Comparison of ENCODE assay signal across 15 cellular contexts in the genomic region with DNA sequence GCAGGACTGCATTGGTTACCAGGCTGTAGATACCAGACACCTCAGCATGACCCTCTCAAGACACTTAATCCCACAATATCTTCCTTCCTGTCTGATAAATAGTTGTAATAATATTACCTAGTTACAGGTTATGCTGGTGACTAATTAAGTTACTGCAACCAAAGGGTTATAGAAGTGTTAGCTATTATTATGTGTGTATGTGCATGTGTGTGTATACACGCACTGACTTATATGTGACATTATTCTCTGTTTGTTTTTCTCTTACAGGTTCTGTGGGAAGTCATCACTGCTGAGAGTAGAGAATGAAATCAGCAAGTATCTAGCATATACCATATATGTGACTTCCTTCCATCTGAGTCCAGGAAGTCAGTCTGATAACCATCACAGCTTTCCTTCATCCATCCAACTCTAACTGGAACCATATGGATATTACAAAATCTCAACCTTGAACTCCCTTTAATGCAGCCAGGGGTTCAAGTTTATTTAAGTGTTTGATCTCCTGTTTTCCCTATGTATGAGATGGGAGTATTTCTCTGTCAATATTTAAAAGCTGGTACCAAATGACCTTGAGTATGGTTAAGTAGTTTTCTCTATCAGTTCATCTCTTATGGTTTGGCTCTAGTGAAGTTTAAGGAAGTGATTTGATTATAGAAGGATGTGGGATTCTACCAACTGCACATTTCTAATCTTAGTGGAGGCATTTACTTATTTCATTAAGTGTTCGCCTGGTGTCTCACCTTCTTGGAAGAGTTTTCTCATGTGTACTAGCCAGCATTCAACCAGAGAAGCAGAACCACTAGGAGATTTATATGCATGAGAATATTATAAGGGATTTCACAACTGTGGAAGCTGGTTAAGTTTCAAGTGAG.
"Had no signal": no experiment of that assay in that cellular context is flagged by ENCODE, and none has a peak within 500 bp of the region (broad histone marks: within the 10 kb centered on the region; RNA-seq: fewer than 3 reads in every experiment).

No MANE protein-coding gene starts in this region.

- ATAC-seq: activated CD8-positive, alpha-beta memory T cell treated with anti-CD3 and anti-CD28 coated beads, Interleukin-2, amount 10 ng/mL, durations not matched to agents 7 days and 5 days had no signal

- H3K4me3 ChIP-seq: dorsolateral prefrontal cortex, lung, neural progenitor cell, right lobe of liver, smooth muscle cell, thyroid gland, uterus had no signal

- H3K9ac ChIP-seq: neural progenitor cell had no signal

- H2AFZ ChIP-seq: neural progenitor cell had no signal

- H3K27ac ChIP-seq: dorsolateral prefrontal cortex, neural progenitor cell, right lobe of liver, thyroid gland, uterus had no signal

- H3K4me1 ChIP-seq: neural progenitor cell, right lobe of liver, thyroid gland, uterus had no signal

- H3K4me2 ChIP-seq: neural progenitor cell, smooth muscle cell had no signal

- DNase-seq: activated CD4-positive, alpha-beta T cell treated with anti-CD3 and anti-CD28 coated beads, Interleukin-2, amount 50 U/mL, for 48 hours; activated CD4-positive, CD25-positive, alpha-beta regulatory T cell treated with anti-CD3 and anti-CD28 coated beads, Interleukin-2, amount 50 U/mL, for 72 hours; activated CD8-positive, alpha-beta memory T cell treated with anti-CD3 and anti-CD28 coated beads, Interleukin-2, amount 10 ng/mL, durations not matched to agents 7 days and 5 days; activated naive CD4-positive, alpha-beta T cell treated with anti-CD3 and anti-CD28 coated beads, Interleukin-2, amount 10 ng/mL, durations not matched to agents 7 days and 5 days; activated T-cell treated with anti-CD3 and anti-CD28 coated beads, Interleukin-2, amount 50 U/mL, for 1 hour; dorsolateral prefrontal cortex; endodermal cell; islet precursor cell; naive B cell; right lobe of liver; thyroid gland; uterus had no signal

- H3K36me3 ChIP-seq: neural progenitor cell, right lobe of liver, thyroid gland, uterus had no signal

- H3K27me3 ChIP-seq: dorsolateral prefrontal cortex, neural progenitor cell, right lobe of liver, thyroid gland, uterus had no signal

- H3K9me3 ChIP-seq: right lobe of liver, thyroid gland, uterus had no signal
